1 cellular context compared by ENCODE assay signal in the genomic region with DNA sequence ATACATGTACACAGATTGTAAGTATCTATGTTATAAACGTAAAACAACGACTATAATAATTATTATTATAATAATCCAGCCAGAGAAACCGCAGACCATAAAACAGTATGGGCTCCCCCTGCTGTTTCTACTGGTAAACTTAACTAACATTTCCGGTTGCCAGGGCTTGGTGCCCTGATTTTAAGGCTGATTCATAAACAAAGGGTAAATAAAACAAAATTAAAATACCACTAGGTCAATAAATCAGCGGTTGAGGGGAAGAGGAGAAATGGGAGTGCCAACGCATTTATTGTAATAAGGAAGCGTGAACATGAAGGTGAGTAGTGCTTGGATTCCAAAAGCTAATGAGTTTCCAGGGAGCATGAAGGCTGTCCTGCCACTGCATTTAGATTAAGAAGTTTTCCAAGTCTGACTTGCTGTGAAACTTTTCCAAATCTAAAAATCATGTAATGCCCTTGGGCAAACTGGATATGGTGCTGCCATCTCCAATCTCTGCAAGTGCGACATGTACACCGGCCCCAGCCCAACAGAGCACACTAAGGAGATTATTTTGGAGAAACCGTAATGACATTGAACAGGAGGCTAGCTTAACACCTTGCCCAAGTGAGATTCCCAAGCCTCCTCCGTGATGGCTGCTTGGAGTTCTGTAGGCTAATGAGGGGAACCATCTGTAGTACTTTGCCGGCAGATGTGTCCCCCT.
A peak's percentile ranks its signal among the peaks of the same experiment; 100 is the strongest.
TF ChIP-seq lines count a peak whose summit lies in the region.

No MANE protein-coding gene starts in this region.

TF ChIP-seq in IMR-90, 13 proteins besides CTCF, POLR2A, EP300 and RAD21:
- no peak for TF ChIP-seq FOS (IDR thresholded peaks at IDR 0.05; ENCODE audit: low read depth, low read length)
- no peak for TF ChIP-seq NFE2L2 (IDR thresholded peaks at IDR 0.05; ENCODE audit: low read depth, low read length)
- TF ChIP-seq BHLHE40 (IDR thresholded peaks at IDR 0.05; ENCODE audit: low read depth, low read length) = no peak
- TF ChIP-seq SMC3 (IDR thresholded peaks at IDR 0.05; ENCODE audit: low read depth, low read length) = peak; percentile 30
- TF ChIP-seq MXI1 (IDR thresholded peaks at IDR 0.05; ENCODE audit: borderline replicate concordance, low read depth, low read length) = no peak
- TF ChIP-seq, protein P1, sequence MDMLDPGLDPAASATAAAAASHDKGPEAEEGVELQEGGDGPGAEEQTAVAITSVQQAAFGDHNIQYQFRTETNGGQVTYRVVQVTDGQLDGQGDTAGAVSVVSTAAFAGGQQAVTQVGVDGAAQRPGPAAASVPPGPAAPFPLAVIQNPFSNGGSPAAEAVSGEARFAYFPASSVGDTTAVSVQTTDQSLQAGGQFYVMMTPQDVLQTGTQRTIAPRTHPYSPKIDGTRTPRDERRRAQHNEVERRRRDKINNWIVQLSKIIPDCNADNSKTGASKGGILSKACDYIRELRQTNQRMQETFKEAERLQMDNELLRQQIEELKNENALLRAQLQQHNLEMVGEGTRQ (IDR thresholded peaks at IDR 0.05; ENCODE audit: low read depth, low read length) = no peak
- TF ChIP-seq, protein P2, sequence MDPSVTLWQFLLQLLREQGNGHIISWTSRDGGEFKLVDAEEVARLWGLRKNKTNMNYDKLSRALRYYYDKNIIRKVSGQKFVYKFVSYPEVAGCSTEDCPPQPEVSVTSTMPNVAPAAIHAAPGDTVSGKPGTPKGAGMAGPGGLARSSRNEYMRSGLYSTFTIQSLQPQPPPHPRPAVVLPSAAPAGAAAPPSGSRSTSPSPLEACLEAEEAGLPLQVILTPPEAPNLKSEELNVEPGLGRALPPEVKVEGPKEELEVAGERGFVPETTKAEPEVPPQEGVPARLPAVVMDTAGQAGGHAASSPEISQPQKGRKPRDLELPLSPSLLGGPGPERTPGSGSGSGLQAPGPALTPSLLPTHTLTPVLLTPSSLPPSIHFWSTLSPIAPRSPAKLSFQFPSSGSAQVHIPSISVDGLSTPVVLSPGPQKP (IDR thresholded peaks at IDR 0.05; ENCODE audit: borderline replicate concordance, low read depth, low read length) = no peak; the same call in 1 of the 2 replicates
